23 cellular contexts compared by ENCODE assay signal in the genomic region with DNA sequence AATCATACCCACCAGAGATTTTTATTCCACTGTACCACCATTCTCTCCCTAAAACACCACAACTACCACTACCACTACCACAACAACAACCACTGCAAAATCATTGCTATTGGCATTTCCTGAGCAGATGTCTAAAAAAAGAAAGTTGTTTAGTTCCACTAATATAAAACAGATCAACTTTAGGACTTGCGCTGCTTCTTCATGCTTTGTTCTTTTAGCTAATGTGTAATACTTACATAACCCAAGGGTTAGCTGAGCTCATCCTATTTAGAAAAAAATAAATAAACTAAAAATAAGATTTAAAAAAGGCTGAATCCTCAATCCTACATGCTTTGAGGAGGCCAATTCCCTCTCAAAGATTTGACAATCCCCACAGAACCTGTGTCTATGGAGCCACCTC. TPM values are rescaled to one million over a fixed set of nuclear protein-coding genes. Genes with fewer than 3 reads are reported as not detected.
"Had no signal": no experiment of that assay in that cellular context is flagged by ENCODE, and none has a peak within 500 bp of the region (broad histone marks: within the 10 kb centered on the region; RNA-seq: fewer than 3 reads in every experiment).

No MANE protein-coding gene starts in this region.

- H3K27ac ChIP-seq: dorsolateral prefrontal cortex, neutrophil, parathyroid adenoma, suprapubic skin had no signal

- H3K4me3 ChIP-seq: dorsolateral prefrontal cortex, lung, suprapubic skin had no signal

- H3K4me1 ChIP-seq: parathyroid adenoma, suprapubic skin had no signal

- DNase-seq: activated CD4-positive, alpha-beta memory T cell treated with anti-CD3 and anti-CD28 coated beads, Interleukin-2, amount 10 ng/mL, durations not matched to agents 7 days and 5 days; activated CD4-positive, alpha-beta T cell treated with anti-CD3 and anti-CD28 coated beads for 48 hours; activated CD4-positive, CD25-positive, alpha-beta regulatory T cell; activated CD8-positive, alpha-beta memory T cell treated with anti-CD3 and anti-CD28 coated beads, Interleukin-2, amount 10 ng/mL, durations not matched to agents 7 days and 5 days; activated naive CD8-positive, alpha-beta T cell treated with anti-CD3 and anti-CD28 coated beads for 36 hours; amygdala; caudate nucleus; dorsolateral prefrontal cortex; endodermal cell; foreskin melanocyte; kidney; stimulated activated CD4-positive, alpha-beta T cell treated with anti-CD3 and anti-CD28 coated beads, Interleukin-12 subunit alpha, Interleukin-12 subunit beta, amount 100 ng/mL, for 4 hours; stimulated activated CD4-positive, alpha-beta T cell treated with anti-CD3 and anti-CD28 coated beads, Interleukin-1b, Interleukin-23, amount 100 ng/mL, for 48 hours; stimulated activated naive CD8-positive, alpha-beta T cell treated with anti-CD3 and anti-CD28 coated beads, Interleukin-15, Interleukin-2, amounts not matched to agents 100 U/mL and 50 U/mL, for 24 hours; T-helper 1 cell; T-helper 9 cell had no signal

- H3K9me3 ChIP-seq: neutrophil, suprapubic skin had no signal

- H3K79me2 ChIP-seq: parathyroid adenoma had no signal

- H3K36me3 ChIP-seq: neutrophil, suprapubic skin had no signal

- H3K27me3 ChIP-seq: dorsolateral prefrontal cortex, suprapubic skin had no signal

- H3K9ac ChIP-seq: parathyroid adenoma had no signal

RNA-seq across cellular contexts. Expression of a gene that starts 11.4 kb away (rescaled TPM):
- total RNA-seq: activated CD4-positive, alpha-beta memory T cell treated with anti-CD3 and anti-CD28 coated beads, Interleukin-2, amount 10 ng/mL, durations not matched to agents 7 days and 5 days; activated CD8-positive, alpha-beta memory T cell treated with anti-CD3 and anti-CD28 coated beads, Interleukin-2, amount 10 ng/mL, durations not matched to agents 7 days and 5 days; activated naive CD8-positive, alpha-beta T cell treated with anti-CD3 and anti-CD28 coated beads for 36 hours; endodermal cell; epithelial cell of proximal tubule; mesothelial cell of epicardium; natural killer cell treated with Interleukin-12 subunit alpha and Interleukin-12 subunit beta and Interleukin-15 and Interleukin-18, amount 100 ng/mL, for 72 hours had no signal
